ENCODE assay signal across 10 cellular contexts in the genomic region with DNA sequence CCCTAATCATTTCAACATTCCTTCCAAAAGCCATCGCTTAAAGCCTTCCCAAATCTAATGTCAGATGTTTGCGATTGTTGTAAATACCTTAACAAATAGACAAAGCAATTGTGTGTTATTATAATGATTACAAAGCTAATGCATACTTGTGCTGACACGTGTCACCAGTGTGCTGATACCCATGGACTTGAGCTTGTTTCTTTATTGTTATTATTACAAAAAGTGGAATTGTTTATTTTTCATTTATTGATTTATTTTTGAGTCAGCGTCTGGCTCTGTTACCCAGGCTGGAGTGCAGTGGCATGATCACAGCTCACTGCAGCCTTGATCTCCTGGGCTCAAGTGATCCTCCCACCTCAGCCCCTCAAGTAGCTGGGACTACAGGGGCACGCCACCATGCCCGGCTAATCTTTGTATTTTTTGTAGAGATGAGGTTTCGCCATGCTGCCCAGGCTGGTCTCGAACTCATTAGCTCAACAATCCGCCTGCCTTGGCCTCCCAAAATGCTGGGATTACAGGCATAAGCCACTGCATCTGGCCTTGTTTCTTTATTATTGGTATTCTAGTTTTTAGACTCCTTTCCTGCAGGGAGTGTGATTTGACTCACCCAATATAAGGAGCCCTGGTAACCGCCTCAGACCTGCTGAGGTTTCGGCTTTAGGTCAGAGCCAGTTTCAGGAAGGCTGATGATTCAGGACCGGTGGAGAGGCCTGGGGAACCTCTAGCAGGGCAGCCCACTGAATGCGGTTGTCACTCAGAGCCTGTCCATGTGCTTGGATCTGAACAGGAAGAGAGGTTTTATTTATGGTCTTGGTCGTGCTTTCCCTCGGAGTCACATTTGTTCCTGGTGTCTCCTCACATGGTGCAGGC. TPM values are rescaled to one million over a fixed set of nuclear protein-coding genes. Genes with fewer than 3 reads are reported as not detected.
A peak's percentile ranks its signal among the peaks of the same experiment; 100 is the strongest.
DNase-seq lines count a peak whose midpoint lies in the region; ATAC-seq and TF ChIP-seq lines count a peak whose summit lies in the region.
"Had no signal": no experiment of that assay in that cellular context is flagged by ENCODE, and none has a peak within 500 bp of the region (broad histone marks: within the 10 kb centered on the region; RNA-seq: fewer than 3 reads in every experiment).

No MANE protein-coding gene starts in this region.

- H3K27ac Mint-ChIP-seq in endothelial cell (ENCODE audit: unreplicated experiment) = no peak overlapping the region

- H3K4me1 ChIP-seq in upper lobe of left lung = peaks cover 7 to 20% (median 11%) of the 10 kb centered on the region in 4 donors

- no peaks in the 10 kb centered on the region for H3K36me3 ChIP-seq in upper lobe of left lung

- H3K36me3 Mint-ChIP-seq in endothelial cell (ENCODE audit: low read depth, unreplicated experiment) = peaks cover 4% of the 10 kb centered on the region

- ATAC-seq in GM19372 (IDR thresholded peaks at IDR 0.05; ENCODE audit: low read depth, unreplicated experiment) (peak; percentile 53), upper lobe of left lung (ENCODE audit: low FRiP score in 2 of 2) (no peak)

- TF ChIP-seq EP300 in upper lobe of left lung (IDR thresholded peaks at IDR 0.05) = no peak

- peaks cover 0 to 3% (median 0%) of the 10 kb centered on the region in 4 donors for H3K9me3 ChIP-seq in upper lobe of left lung

- H3K4me1 Mint-ChIP-seq in endothelial cell (ENCODE audit: unreplicated experiment) = peaks cover 16% of the 10 kb centered on the region

- H3K27ac ChIP-seq in upper lobe of left lung = no peak overlapping the region

- peaks cover 3% of the 10 kb centered on the region for H3K27me3 Mint-ChIP-seq in endothelial cell (ENCODE audit: unreplicated experiment)

- 71 to 84% methylated on average over 12 to 15 of the region's 15 CpGs for WGBS in upper lobe of left lung, 2 donors

- no peak overlapping the region for H3K4me3 ChIP-seq in upper lobe of left lung

- TF ChIP-seq CTCF in endothelial cell (IDR thresholded peaks at IDR 0.05; ENCODE audit: unreplicated experiment) (no peak), upper lobe of left lung (IDR thresholded peaks at IDR 0.05) (no peak)

- no peaks in the 10 kb centered on the region for H3K27me3 ChIP-seq in upper lobe of left lung

- H3K9me3 Mint-ChIP-seq in endothelial cell (ENCODE audit: unreplicated experiment) = peaks cover 5% of the 10 kb centered on the region

- TF ChIP-seq POLR2A in upper lobe of left lung (IDR thresholded peaks at IDR 0.05) = no peak

- DNase-seq in A172 (ENCODE audit: low spot score) = peak; percentile 28
- DNase-seq in HK-2 (ENCODE audit: unreplicated experiment) = peak; percentile 68
- DNase-seq in endothelial cell (ENCODE audit: low spot score) = no peak
- no peak for DNase-seq in cerebellar cortex (ENCODE audit: low spot score)
- DNase-seq in upper lobe of left lung = no peak
- no peak for DNase-seq in NCI-H1048 (lab: John Stamatoyannopoulos, UW)
- DNase-seq in superior temporal gyrus (ENCODE audit: extremely low spot score) = no peak
- DNase-seq: CD8-positive, alpha-beta memory T cell had no signal

- peak overlapping the region; percentile 9 for H3K4me3 Mint-ChIP-seq in endothelial cell (ENCODE audit: unreplicated experiment)
- H3K4me3 Mint-ChIP-seq: CD8-positive, alpha-beta memory T cell had no signal

RNA-seq across cellular contexts. Expression of gene FBXO17, which starts 2.1 kb away (rescaled TPM):
- total RNA-seq in A172 (2014; rRNA removed; shearing (Covaris generic)) = 15.1 and 21.9 TPM in 2 replicates
- total RNA-seq in endothelial cell (ENCODE audit: unreplicated experiment) = 16.0 TPM
- total RNA-seq in upper lobe of left lung = 10 to 100 TPM in 3 of 6 donors, 1 to 10 TPM in 3; 5.0 to 18.9 (median 10.4) TPM
- total RNA-seq: CD8-positive, alpha-beta memory T cell had no signal

RNA-seq across cellular contexts. Expression of gene MRPS12, which starts 46.9 kb away (rescaled TPM):
- 98.9 and 108 TPM in 2 replicates for total RNA-seq in A172 (2014; rRNA removed; shearing (Covaris generic))
- total RNA-seq in endothelial cell (ENCODE audit: unreplicated experiment) = 32.0 TPM
- 10 to 100 TPM in 4 of 6 donors, 1 to 10 TPM in 2; 3.1 to 38.3 (median 26.0) TPM for total RNA-seq in upper lobe of left lung

RNA-seq across cellular contexts. Expression of gene SARS2, which starts 47.1 kb away (rescaled TPM):
- total RNA-seq in A172 (2014; rRNA removed; shearing (Covaris generic)) = 19.8 and 29.6 TPM in 2 replicates
- total RNA-seq in endothelial cell (ENCODE audit: unreplicated experiment) (36.7 TPM), upper lobe of left lung (10 to 100 TPM; 14.3 to 54.5 (median 23.0) TPM)

RNA-seq across cellular contexts. Expression of gene FBXO27, which starts 54.7 kb away (rescaled TPM):
- total RNA-seq in A172 (2014; rRNA removed; shearing (Covaris generic)) = 0.07 and 0.10 TPM in 2 replicates
- total RNA-seq in endothelial cell (ENCODE audit: unreplicated experiment) = 4.0 TPM
- total RNA-seq in upper lobe of left lung = 1 to 10 TPM; 1.0 to 9.3 (median 6.3) TPM
- total RNA-seq: mononuclear cell had no signal

Comparison
In these comparisons a context has a peak if more than half of its experiments do, and no peak if none do; other contexts are left out.
1. DNase-seq: peak in A172 (single experiment) and HK-2 (single experiment); none in endothelial cell (single experiment), cerebellar cortex (single experiment), upper lobe of left lung (0 of 2), NCI-H1048 (single experiment) and superior temporal gyrus (single experiment).